9 cellular contexts compared by ENCODE assay signal in the genomic region with DNA sequence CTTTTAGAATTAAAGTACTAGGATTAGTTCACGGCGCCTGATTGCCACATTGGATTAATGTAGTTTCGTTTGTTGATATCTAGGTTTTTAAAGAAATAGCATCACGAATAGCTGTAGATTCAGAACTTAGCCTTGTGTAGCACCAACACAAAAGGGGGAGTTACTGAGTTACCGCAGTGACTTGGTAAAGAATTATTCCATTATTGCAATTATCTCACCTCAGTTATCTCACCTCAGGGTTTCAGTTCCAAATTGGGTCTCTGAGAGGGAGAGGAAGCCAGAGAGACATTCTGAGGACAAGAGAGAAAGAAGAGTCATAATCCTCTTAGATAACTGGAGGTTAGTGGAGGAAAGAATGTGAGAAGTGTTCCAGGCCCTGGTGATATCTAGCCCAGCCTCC.
"Had no signal": no experiment of that assay in that cellular context is flagged by ENCODE, and none has a peak within 500 bp of the region (broad histone marks: within the 10 kb centered on the region; RNA-seq: fewer than 3 reads in every experiment).

No MANE protein-coding gene starts in this region.

- H3K9ac ChIP-seq: KMS-11 had no signal

- H3K27ac Mint-ChIP-seq: GM23338, H9 had no signal

- H2AFZ ChIP-seq: GM23338 had no signal

- H3K27ac ChIP-seq: KMS-11 had no signal

- H3K4me2 ChIP-seq: GM23338, KMS-11 had no signal

- FAIRE-seq: H1, H54, HTR-8/SVneo had no signal

- H3K4me1 Mint-ChIP-seq: GM23338, H9 had no signal

- H3K4me3 ChIP-seq: GM23338 had no signal

- DNase-seq: H9, HCEC 1CT, IMR-90, KBM-7 had no signal

- ATAC-seq: GM23338 had no signal

- H3K4me3 Mint-ChIP-seq: GM23338, H9 had no signal

- H3K9me3 Mint-ChIP-seq: GM23338, H9 had no signal
